2 cellular contexts compared by ENCODE assay signal in genomic region chr6:7290079-7290478, GRCh38.
A peak's percentile ranks its signal among the peaks of the same experiment; 100 is the strongest.
TF ChIP-seq lines count a peak whose summit lies in the region.

No MANE protein-coding gene starts in this region.

TF ChIP-seq in HepG2, 621 proteins besides CTCF, POLR2A, EP300 and RAD21:
- no peak for TF ChIP-seq TCF7 (IDR thresholded peaks at IDR 0.05; ENCODE audit: low read depth)
- TF ChIP-seq ZNF3 (CRISPR knock-in tag; IDR thresholded peaks at IDR 0.05): no peak
- no peak for TF ChIP-seq SP140L (CRISPR knock-in tag; IDR thresholded peaks at IDR 0.05; ENCODE audit: borderline replicate concordance)
- peak; percentile 49 to 68 for TF ChIP-seq MAFK (conservative IDR thresholded peaks at IDR 0.05 in 1 of 2, IDR thresholded peaks at IDR 0.05 in 1 of 2; ENCODE audit: low read length in 2 of 2)
- peak; percentile 56; the same call in 1 of the 2 replicates for TF ChIP-seq MAFF (IDR thresholded peaks at IDR 0.05; ENCODE audit: low read depth, low read length)

TF ChIP-seq in K562, 482 proteins besides CTCF, POLR2A, EP300 and RAD21:
- TF ChIP-seq ZNF316 (IDR thresholded peaks at IDR 0.05): peak; percentile 54; the same call in 1 of the 2 replicates
- no peak for TF ChIP-seq TOE1 (IDR thresholded peaks at IDR 0.05; ENCODE audit: borderline replicate concordance)
- TF ChIP-seq TOE1 (CRISPR knock-in tag; IDR thresholded peaks at IDR 0.05; ENCODE audit: borderline replicate concordance, low read depth): no peak
- TF ChIP-seq MAFG (tag; conservative IDR thresholded peaks at IDR 0.05): 0 out of 2 replicates have a peak, but pooled peaks have one; percentile 13
- no peak for TF ChIP-seq POLR2AphosphoS5 (IDR thresholded peaks at IDR 0.05; ENCODE audit: control insufficient read depth, insufficient read depth, low read depth, low read length)
- no peak for TF ChIP-seq ATF7 (IDR thresholded peaks at IDR 0.05)
- TF ChIP-seq FOXA1 (IDR thresholded peaks at IDR 0.05; ENCODE audit: borderline replicate concordance): no peak
- peak; percentile 55; the same call in 1 of the 2 replicates for TF ChIP-seq C11orf30 (IDR thresholded peaks at IDR 0.05; ENCODE audit: low read depth)
- TF ChIP-seq ZNF507 (tag; conservative IDR thresholded peaks at IDR 0.05): no peak
